ENCODE assay signal across 17 cellular contexts in the genomic region with DNA sequence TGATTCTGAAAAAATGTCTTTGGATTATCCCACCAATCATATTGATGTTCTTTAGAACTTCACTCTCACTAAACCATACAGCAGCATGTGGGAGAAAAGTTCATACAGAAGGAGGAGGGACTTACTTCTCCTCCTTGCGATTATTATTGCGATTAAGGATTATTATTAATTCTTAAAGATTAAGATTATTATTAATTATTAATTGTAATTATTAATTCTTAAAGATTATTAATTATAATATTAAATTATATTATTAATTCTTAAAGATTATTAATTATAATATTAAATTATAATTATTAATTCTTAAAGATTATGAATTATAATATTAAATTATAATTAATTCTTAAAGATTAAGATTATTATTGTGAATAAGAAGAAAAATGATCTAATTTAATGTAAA.
DNase-seq lines count a peak whose midpoint lies in the region; ATAC-seq, FAIRE-seq and TF ChIP-seq lines count a peak whose summit lies in the region.
"Had no signal": no experiment of that assay in that cellular context is flagged by ENCODE, and none has a peak within 500 bp of the region (broad histone marks: within the 10 kb centered on the region; RNA-seq: fewer than 3 reads in every experiment).

No MANE protein-coding gene starts in this region.

- H3K27me3 ChIP-seq in pancreas: no peaks in the 10 kb centered on the region
- H3K27me3 ChIP-seq: BLaER1 treated with 17β-estradiol and CSF1 and Interleukin-3, amounts not matched to agents 10 nM and 100 nM had no signal

- no peak for ATAC-seq in pancreas
- ATAC-seq: CD8-positive, alpha-beta T cell had no signal

- 93 to 99% methylated on average over 2 of the region's 2 CpGs for WGBS in pancreas, 2 donors

- peaks cover 0 to 6% (median 0%) of the 10 kb centered on the region in 3 donors for H3K36me3 ChIP-seq in pancreas

- POLR2A ChIA-PET in GM10248 (lab: Yijun Ruan, JAX): no interaction called here

- intact Hi-C loops in pancreas (cut with DNase I): no loop called here

- CTCF ChIA-PET in GM10248 (lab: Yijun Ruan, JAX): no interaction called here

- H3K4me3 ChIP-seq in pancreas: no peak overlapping the region
- H3K4me3 ChIP-seq: BLaER1 treated with 17β-estradiol and CSF1 and Interleukin-3, amounts not matched to agents 10 nM and 100 nM had no signal

- H3K4me1 ChIP-seq in pancreas: no peaks in the 10 kb centered on the region

- no peaks in the 10 kb centered on the region for H3K9me3 ChIP-seq in pancreas
- H3K9me3 ChIP-seq: BLaER1 treated with 17β-estradiol and CSF1 and Interleukin-3, amounts not matched to agents 10 nM and 100 nM had no signal

- no peak overlapping the region for H3K27ac ChIP-seq in pancreas
- H3K27ac ChIP-seq: BLaER1 treated with 17β-estradiol and CSF1 and Interleukin-3, amounts not matched to agents 10 nM and 100 nM had no signal

- FAIRE-seq in A204.1 (lab: Jason Lieb, UNC) (peak; percentile 99), TTC549 (lab: Jason Lieb, UNC) (peak; percentile 95), endometrium (lab: Jason Lieb, UNC) (peak; percentile 85), pancreas (lab: Jason Lieb, UNC) (peak; percentile 98), D721Med (lab: Jason Lieb, UNC) (no peak)
- FAIRE-seq: H1, HTR-8/SVneo had no signal

- no peak for TF ChIP-seq CTCF in pancreas (IDR thresholded peaks at IDR 0.05)
- TF ChIP-seq CTCF in D721Med (IDR thresholded peaks at IDR 0.05; ENCODE audit: insufficient read depth, missing control alignments): no peak
- TF ChIP-seq CTCF in GM10248 (IDR thresholded peaks at IDR 0.05; ENCODE audit: control extremely low read depth, extremely low read depth, low read depth, missing control alignments): no peak

- DNase-seq in pancreas: no peak
- no peak for DNase-seq in D721Med (ENCODE audit: insufficient read length, low spot score)
- no peak for DNase-seq in NCI-H2081 treated with DMSO at 0.1 percent for 48 hours (lab: John Stamatoyannopoulos, UW)
- DNase-seq in GM10248 (ENCODE audit: extremely low spot score): no peak
- DNase-seq: 8988T; Calu3; CD8-positive, alpha-beta T cell; DMS 273 treated with DMSO at 0.1 percent for 48 hours; GDM1; H9; IMR-90 had no signal
